ENCODE assay signal across 9 cellular contexts in the genomic region with DNA sequence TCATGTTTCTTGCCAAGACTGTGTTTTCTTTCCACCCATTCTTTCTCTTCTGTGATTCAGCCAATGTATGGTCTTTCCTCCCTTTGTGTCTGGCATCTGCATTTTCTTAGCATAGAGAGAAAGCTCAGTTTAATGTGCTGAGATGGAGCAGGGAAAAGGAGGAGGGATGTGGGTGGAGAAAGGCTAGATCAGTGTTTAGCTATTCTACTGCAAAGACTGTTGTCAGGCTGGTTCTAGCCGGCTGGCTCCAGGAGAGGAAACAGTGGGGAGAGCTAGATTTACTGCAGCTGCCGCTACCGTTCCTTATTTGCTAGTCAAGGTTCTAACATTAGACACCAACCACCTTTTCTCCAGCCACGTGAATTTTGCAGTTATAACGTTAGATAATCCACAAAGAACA. TPM values are rescaled to one million over a fixed set of nuclear protein-coding genes. Genes with fewer than 3 reads are reported as not detected.
DNase-seq lines count a peak whose midpoint lies in the region; ATAC-seq and TF ChIP-seq lines count a peak whose summit lies in the region.
"Had no signal": no experiment of that assay in that cellular context is flagged by ENCODE, and none has a peak within 500 bp of the region (broad histone marks: within the 10 kb centered on the region; RNA-seq: fewer than 3 reads in every experiment).

No MANE protein-coding gene starts in this region.

- no peaks in the 10 kb centered on the region for H3K36me3 ChIP-seq in lower lobe of right lung

- no peaks in the 10 kb centered on the region for H3K9me3 Mint-ChIP-seq in type B pancreatic cell

- H3K27ac Mint-ChIP-seq in type B pancreatic cell, result peak overlapping the region; percentile 87

- no peaks in the 10 kb centered on the region for H3K36me3 Mint-ChIP-seq in type B pancreatic cell

- no peaks in the 10 kb centered on the region for H3K27me3 Mint-ChIP-seq in type B pancreatic cell

- peaks cover 40% of the 10 kb centered on the region for H3K4me1 ChIP-seq in lower lobe of right lung

- no peak for TF ChIP-seq CTCF in cardiac fibroblast (IDR thresholded peaks at IDR 0.05; ENCODE audit: low read depth, low read length)
- TF ChIP-seq CTCF in lower lobe of right lung (IDR thresholded peaks at IDR 0.05), result no peak
- TF ChIP-seq CTCF in type B pancreatic cell (conservative IDR thresholded peaks at IDR 0.05), result no peak

- peak overlapping the region; percentile 67 for H3K4me3 Mint-ChIP-seq in type B pancreatic cell

- intact Hi-C loops in lower lobe of right lung (cut with DNase I), result no loop called here

- H3K9me3 ChIP-seq in lower lobe of right lung, result no peaks in the 10 kb centered on the region

- DNase-seq in C1 segment of cervical spinal cord (lab: John Stamatoyannopoulos, UW) (peak in 12 of 14 donors; percentile 8 to 77 (median 26)), NCI-H1436 (lab: John Stamatoyannopoulos, UW) (peak; percentile 42), cardiac fibroblast (ENCODE audit: low read depth in 2 of 2) (peak; percentile 64 to 79), lower lobe of right lung (no peak), type B pancreatic cell (ENCODE audit: extremely low spot score, unreplicated experiment) (no peak), T1000 (lab: John Stamatoyannopoulos, UW) (no peak)
- DNase-seq in stimulated activated CD4-positive, alpha-beta T cell treated with anti-CD3 and anti-CD28 coated beads, Interleukin-4, amount 100 ng/mL, for 24 hours, result no peak

- no peaks in the 10 kb centered on the region for H3K27me3 ChIP-seq in lower lobe of right lung (ENCODE audit: low read depth)

- ATAC-seq in lower lobe of right lung, result peak in 1 of 2 donors; percentile 39
- no peak for ATAC-seq in HG03565 (IDR thresholded peaks at IDR 0.05; ENCODE audit: unreplicated experiment)

- H3K4me3 ChIP-seq in cardiac fibroblast (replicated peaks in 1 of 2; ENCODE audit: low read depth in 2 of 2, low read length in 2 of 2), result no peak overlapping the region
- no peak overlapping the region for H3K4me3 ChIP-seq in lower lobe of right lung

- H3K4me1 Mint-ChIP-seq in type B pancreatic cell (ENCODE audit: unreplicated experiment), result peaks cover 23% of the 10 kb centered on the region

- H3K27ac ChIP-seq in lower lobe of right lung, result peak overlapping the region; percentile 63

RNA-seq across cellular contexts. Expression of gene RIMKLB, which starts 5.2 kb away (rescaled TPM):
- total RNA-seq in lower lobe of right lung, result 30.5 TPM
- 59.8 and 65.2 TPM in 2 replicates for total RNA-seq in type B pancreatic cell (ENCODE audit: low replicate concordance)

RNA-seq across cellular contexts. Expression of gene MFAP5, which starts 29.9 kb away (rescaled TPM):
- total RNA-seq in lower lobe of right lung (50.2 TPM), type B pancreatic cell (ENCODE audit: low replicate concordance) (1.4 and 11.5 TPM in 2 replicates)
- total RNA-seq: activated CD8-positive, alpha-beta memory T cell treated with anti-CD3 and anti-CD28 coated beads for 36 hours had no signal

Comparison
In these comparisons a context has a peak if more than half of its experiments do, and no peak if none do; other contexts are left out.
1. DNase-seq: peak in C1 segment of cervical spinal cord (12 of 14), NCI-H1436 (single experiment) and cardiac fibroblast (2 of 2); none in lower lobe of right lung (single experiment), type B pancreatic cell (single experiment), stimulated activated CD4-positive, alpha-beta T cell treated with anti-CD3 and anti-CD28 coated beads, Interleukin-4, amount 100 ng/mL, for 24 hours (single experiment) and T1000 (single experiment).